In the genomic region with DNA sequence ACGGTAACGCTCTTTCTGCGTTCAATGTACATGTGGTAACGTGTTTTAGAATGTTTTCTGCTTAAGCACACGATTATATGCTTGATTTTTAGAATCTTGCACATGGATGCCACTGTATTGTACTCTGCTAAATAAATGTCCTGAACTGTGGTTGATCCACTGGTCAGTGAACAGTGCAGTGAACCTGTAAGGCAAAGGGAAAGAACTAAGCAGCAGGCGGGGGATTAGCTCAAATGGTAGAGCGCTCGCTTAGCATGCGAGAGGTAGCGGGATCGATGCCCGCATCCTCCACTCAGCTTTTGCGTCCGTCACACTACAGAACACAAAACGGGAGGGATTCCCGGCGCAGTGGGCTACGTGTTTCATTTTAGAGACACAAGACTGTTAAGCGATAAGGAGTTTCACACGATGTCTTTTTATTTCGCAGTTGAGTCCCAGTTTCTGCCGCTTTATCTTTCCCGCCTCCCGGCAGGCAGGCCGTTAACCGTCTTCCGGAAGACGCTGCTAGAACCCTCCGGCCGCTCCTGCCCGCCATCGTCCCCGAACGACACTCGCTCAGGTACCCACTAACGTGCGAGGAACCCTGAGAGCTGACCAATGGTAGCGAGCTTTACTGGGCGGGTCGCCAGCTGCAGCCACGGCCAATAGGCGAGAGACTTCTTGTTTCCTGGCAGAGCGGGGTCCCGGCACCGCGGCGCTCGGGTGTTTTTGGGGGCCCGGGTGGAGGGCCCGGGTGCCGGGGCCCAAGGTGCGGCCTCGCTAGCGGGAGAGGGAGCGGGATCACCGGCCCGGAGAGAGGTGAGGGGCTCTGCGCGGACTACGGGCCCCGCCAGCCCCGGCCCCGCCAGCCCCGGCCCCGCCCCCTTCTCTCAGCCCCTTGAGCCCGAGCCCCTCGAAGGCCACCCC, we compare ENCODE assay signal across 8 cellular contexts. TPM values are rescaled to one million over a fixed set of nuclear protein-coding genes. Genes with fewer than 3 reads are reported as not detected.
DNase-seq lines count a peak whose midpoint lies in the region; TF ChIP-seq lines count a peak whose summit lies in the region.

A gene with protein sequence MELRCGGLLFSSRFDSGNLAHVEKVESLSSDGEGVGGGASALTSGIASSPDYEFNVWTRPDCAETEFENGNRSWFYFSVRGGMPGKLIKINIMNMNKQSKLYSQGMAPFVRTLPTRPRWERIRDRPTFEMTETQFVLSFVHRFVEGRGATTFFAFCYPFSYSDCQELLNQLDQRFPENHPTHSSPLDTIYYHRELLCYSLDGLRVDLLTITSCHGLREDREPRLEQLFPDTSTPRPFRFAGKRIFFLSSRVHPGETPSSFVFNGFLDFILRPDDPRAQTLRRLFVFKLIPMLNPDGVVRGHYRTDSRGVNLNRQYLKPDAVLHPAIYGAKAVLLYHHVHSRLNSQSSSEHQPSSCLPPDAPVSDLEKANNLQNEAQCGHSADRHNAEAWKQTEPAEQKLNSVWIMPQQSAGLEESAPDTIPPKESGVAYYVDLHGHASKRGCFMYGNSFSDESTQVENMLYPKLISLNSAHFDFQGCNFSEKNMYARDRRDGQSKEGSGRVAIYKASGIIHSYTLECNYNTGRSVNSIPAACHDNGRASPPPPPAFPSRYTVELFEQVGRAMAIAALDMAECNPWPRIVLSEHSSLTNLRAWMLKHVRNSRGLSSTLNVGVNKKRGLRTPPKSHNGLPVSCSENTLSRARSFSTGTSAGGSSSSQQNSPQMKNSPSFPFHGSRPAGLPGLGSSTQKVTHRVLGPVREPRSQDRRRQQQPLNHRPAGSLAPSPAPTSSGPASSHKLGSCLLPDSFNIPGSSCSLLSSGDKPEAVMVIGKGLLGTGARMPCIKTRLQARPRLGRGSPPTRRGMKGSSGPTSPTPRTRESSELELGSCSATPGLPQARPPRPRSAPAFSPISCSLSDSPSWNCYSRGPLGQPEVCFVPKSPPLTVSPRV (plus strand): TSS at position 673 of the 906 bp plus-strand sequence. CDS start 1,291 bp downstream, outside the sequence.

- H3K4me3 ChIP-seq in neuron (ENCODE audit: low read length) = peak within 1 kb of the TSS; percentile 75

- DNase-seq in GM04504 (ENCODE audit: low read depth) (peak; percentile 71), HFFc6 (peak; percentile 90), NAMALWA (ENCODE audit: low spot score) (peak; percentile 97), SK-MEL-5 (ENCODE audit: low read depth, low spot score) (peak; percentile 96), foreskin melanocyte (peak; percentile 92), stromal cell of bone marrow (ENCODE audit: low read depth) (peak; percentile 81)
- DNase-seq in activated naive CD4-positive, alpha-beta T cell (lab: John Stamatoyannopoulos, UW) = peak; percentile 88 to 94 (median 92)

- H3K4me1 ChIP-seq in neuron (ENCODE audit: insufficient read depth, low read length) = peaks cover 16% of the 10 kb centered on the region

- no peaks in the 10 kb centered on the region for H3K27me3 ChIP-seq in neuron (ENCODE audit: insufficient read depth, low read length)

- peaks cover 31% of the 10 kb centered on the region for H3K4me1 Mint-ChIP-seq in HFFc6 (ENCODE audit: low read depth)

- in situ Hi-C loops in SK-MEL-5 (cut with HindIII; ENCODE audit: low pct_unique_long_range_greater_than_20kb, low sequenced_read_pairs) = no loop called here

- TF ChIP-seq CTCF in HFFc6 (IDR thresholded peaks at IDR 0.05) = no peak

- H3K27me3 Mint-ChIP-seq in HFFc6 (ENCODE audit: insufficient read depth) = peaks cover 14% of the 10 kb centered on the region

- peak within 1 kb of the TSS; percentile 98 for H3K27ac Mint-ChIP-seq in HFFc6

- no peaks in the 10 kb centered on the region for H3K9me3 ChIP-seq in neuron (ENCODE audit: low read length)

- H3K9me3 Mint-ChIP-seq in HFFc6 = peaks cover 13% of the 10 kb centered on the region

- H2AFZ ChIP-seq in neuron (ENCODE audit: low read depth, low read length) = peak within 1 kb of the TSS; percentile 86

- peak within 1 kb of the TSS; percentile 97 for H3K4me3 Mint-ChIP-seq in HFFc6

- H3K36me3 ChIP-seq in neuron (ENCODE audit: insufficient read depth, low read length) = peaks cover 33% of the 10 kb centered on the region

- peaks cover 28% of the 10 kb centered on the region for H3K36me3 Mint-ChIP-seq in HFFc6 (ENCODE audit: low read depth)

RNA-seq across cellular contexts. Expression of the gene that starts here (rescaled TPM):
- total RNA-seq in HFFc6 (2021; fragmentation: NEBNext Ultra II Directional; extraction: Animal tissue kit (Norgen Biotek cat#: 25700)) = 10 to 100 TPM; 23.5 to 31.4 (median 28.6) TPM
- 30.7 and 32.1 TPM in 2 replicates for total RNA-seq in SK-MEL-5 (2014; rRNA removed; shearing (Covaris generic))
- 24.2 and 28.3 TPM in 2 replicates for polyA plus RNA-seq in SK-MEL-5 (2015; cell fraction: cytosol; rRNA removed)
- polyA plus RNA-seq in SK-MEL-5 (2015; cell fraction: nucleus; rRNA removed) = 15.1 and 28.7 TPM in 2 replicates

Comparison
In these comparisons a context has a peak if more than half of its experiments do, and no peak if none do; other contexts are left out.
1. Peak in every context shown above with its lines: DNase-seq and H3K4me3 ChIP-seq.